In genomic region chr6:87827291-87827690, GRCh38 we compare ENCODE assay signal across 24 cellular contexts.
"Had no signal": no experiment of that assay in that cellular context is flagged by ENCODE, and none has a peak within 500 bp of the region (broad histone marks: within the 10 kb centered on the region; RNA-seq: fewer than 3 reads in every experiment).

No MANE protein-coding gene starts in this region.

- H2AFZ ChIP-seq: PC-9 had no signal

- H3K36me3 ChIP-seq: Peyer's patch, SJCRH30 had no signal

- H3K27ac Mint-ChIP-seq: T-cell had no signal

- H3K9me3 Mint-ChIP-seq: T-cell had no signal

- DNase-seq: KBM-7, MV-4-11, NCI-H1048, NCI-H1105, NCI-H1417, NCI-H1436 treated with DMSO at 0.1 percent for 48 hours, NCI-H1694, NCI-H187 treated with DMSO at 0.1 percent for 48 hours, NCI-H2029 treated with DMSO at 0.1 percent for 48 hours, NCI-H2171 treated with DMSO at 0.1 percent for 48 hours, NCI-H345, NCI-H446 treated with DMSO at 0.1 percent for 48 hours, NCI-H510A treated with DMSO at 0.1 percent for 48 hours, NCI-H526 treated with DMSO at 0.1 percent for 48 hours, NCI-H748 treated with DMSO at 0.1 percent for 48 hours, OCI-M1, PC-9, Peyer's patch, SHP77 treated with DMSO at 0.1 percent for 48 hours, SW 1271, T-cell had no signal

- H3K4me3 Mint-ChIP-seq: T-cell had no signal

- H3K9me3 ChIP-seq: Peyer's patch, SJCRH30 had no signal

- H3K27ac ChIP-seq: PC-9, Peyer's patch, SJCRH30, SK-N-MC had no signal

- H3K36me3 Mint-ChIP-seq: T-cell had no signal

- ATAC-seq: Right ventricle myocardium inferior, T-cell had no signal

- H3K4me3 ChIP-seq: PC-9, Peyer's patch, SJCRH30, SK-N-MC had no signal

- H3K4me2 ChIP-seq: PC-9 had no signal
